ENCODE assay signal across 8 cellular contexts in the genomic region with DNA sequence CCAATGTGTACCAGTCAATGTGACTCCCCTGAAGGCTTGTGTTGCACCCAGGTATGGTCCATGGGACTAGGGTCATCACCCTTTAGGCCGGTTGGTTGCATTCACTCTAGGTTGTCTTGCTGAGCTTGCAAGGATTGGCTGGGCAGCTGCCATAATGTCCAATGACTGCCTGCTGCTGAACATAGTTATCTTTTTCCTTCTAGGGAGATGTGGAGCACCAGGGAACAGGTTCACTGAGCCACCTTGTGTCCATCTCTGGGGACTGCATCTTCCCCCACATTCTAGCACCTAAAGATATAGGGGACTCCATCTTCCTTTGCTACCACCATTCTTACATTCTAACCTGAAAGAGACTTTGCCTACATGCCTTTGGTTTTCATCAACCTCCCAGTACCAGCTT.
DNase-seq lines count a peak whose midpoint lies in the region; ATAC-seq and TF ChIP-seq lines count a peak whose summit lies in the region.

No MANE protein-coding gene starts in this region.

- H3K4me3 ChIP-seq in fibroblast of pulmonary artery (replicated peaks; ENCODE audit: low read depth, low read length), result no peak overlapping the region

- in situ Hi-C loops in Caki2 (cut with HindIII; ENCODE audit: low pct_unique_long_range_greater_than_20kb, low sequenced_read_pairs), result no loop called here

- DNase-seq in Caki2 (ENCODE audit: low read depth), result peak; percentile 51
- DNase-seq in NCI-H69 (lab: John Stamatoyannopoulos, UW), result peak; percentile 86
- DNase-seq in activated CD4-positive, alpha-beta T cell treated with anti-CD3 and anti-CD28 coated beads, Interleukin-2, amount 50 U/mL, for 48 hours, result peak; percentile 56 to 68
- DNase-seq in fibroblast of pulmonary artery (ENCODE audit: low read depth), result peak; percentile 55
- peak; percentile 6 for DNase-seq in occipital lobe (lab: John Stamatoyannopoulos, UW)
- DNase-seq in posterior vena cava (ENCODE audit: low spot score), result no peak

- intact Hi-C loops in posterior vena cava (cut with DNase I), result no loop called here

- TF ChIP-seq CTCF in fibroblast of pulmonary artery (IDR thresholded peaks at IDR 0.05; ENCODE audit: low read length, missing control alignments), result peak; percentile 59

- ATAC-seq in GM19438 (IDR thresholded peaks at IDR 0.05; ENCODE audit: low read depth, unreplicated experiment) (peak; percentile 88), HG03354 (IDR thresholded peaks at IDR 0.05; ENCODE audit: poor library complexity, severe bottlenecking, unreplicated experiment) (peak; percentile 95)
